8 cellular contexts compared by ENCODE assay signal in the genomic region with DNA sequence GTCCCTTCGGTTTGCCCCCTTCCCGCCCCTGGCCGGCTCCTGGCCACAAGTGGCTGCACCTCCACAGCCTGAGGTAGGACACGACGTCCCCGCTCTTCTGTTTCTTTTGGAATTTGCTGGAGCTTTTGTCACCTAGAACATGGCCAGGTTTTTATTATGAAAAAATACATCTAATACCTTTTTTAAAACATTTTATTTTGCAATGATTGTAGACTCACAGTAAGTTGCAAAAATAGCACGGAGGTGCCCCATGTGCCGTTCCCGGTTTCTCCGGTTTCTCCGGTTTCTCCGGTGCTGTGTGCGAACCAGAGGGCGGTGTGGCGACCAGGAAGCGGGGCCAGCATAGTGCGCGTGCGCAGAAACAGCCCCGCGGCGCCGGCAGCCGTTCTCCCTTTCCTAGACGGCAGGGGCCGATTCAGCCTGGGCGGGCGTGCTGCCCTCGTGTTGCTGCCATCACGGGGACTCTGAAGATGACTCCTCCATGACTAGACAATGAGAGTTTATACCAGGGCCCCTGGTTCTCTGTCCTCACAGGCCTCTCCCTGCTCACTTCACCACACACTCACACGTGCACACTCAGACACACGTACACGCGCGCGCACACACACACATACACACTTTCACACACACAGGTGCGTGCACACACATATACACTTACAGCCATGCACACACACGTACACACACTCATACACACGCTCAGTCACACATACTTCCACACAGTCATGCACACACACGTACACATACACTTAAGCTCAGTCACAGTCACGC.
DNase-seq lines count a peak whose midpoint lies in the region; ATAC-seq and TF ChIP-seq lines count a peak whose summit lies in the region.

No MANE protein-coding gene starts in this region.

- CTCF ChIA-PET in Panc1 (lab: Charles Lee), result no interaction called here

- no peak overlapping the region for H3K27ac Mint-ChIP-seq in nephron
- H3K27ac Mint-ChIP-seq in stimulated activated naive CD8-positive, alpha-beta T cell treated with anti-CD3 and anti-CD28 coated beads, Interleukin-15, Interleukin-2, amounts not matched to agents 100 ng/mL and 50 ng/mL, for 24 hours, result peak overlapping the region; percentile 85

- H3K36me3 Mint-ChIP-seq in nephron (ENCODE audit: low read depth), result no peaks in the 10 kb centered on the region
- no peaks in the 10 kb centered on the region for H3K36me3 Mint-ChIP-seq in stimulated activated naive CD8-positive, alpha-beta T cell treated with anti-CD3 and anti-CD28 coated beads, Interleukin-15, Interleukin-2, amounts not matched to agents 100 ng/mL and 50 ng/mL, for 24 hours (ENCODE audit: low read depth)

- no peaks in the 10 kb centered on the region for H3K27me3 ChIP-seq in Panc1 (ENCODE audit: control insufficient read depth, insufficient read depth, low read length)

- peak overlapping the region; percentile 37 to 66 for H3K4me3 ChIP-seq in Panc1 (ENCODE audit: low read depth in 2 of 2, low read length in 2 of 2)

- no TSS peak for BruUV-seq in Panc1 (replicated peaks; lab: Mats Ljungman, UMichigan)

- H3K4me3 Mint-ChIP-seq in nephron, result peak overlapping the region; percentile 63 to 80 (median 69)
- peak overlapping the region; percentile 83 for H3K4me3 Mint-ChIP-seq in stimulated activated naive CD8-positive, alpha-beta T cell treated with anti-CD3 and anti-CD28 coated beads, Interleukin-15, Interleukin-2, amounts not matched to agents 100 ng/mL and 50 ng/mL, for 24 hours

- peak; percentile 46 for DNase-seq in HS-27A (ENCODE audit: low read depth)
- DNase-seq in Panc1 (ENCODE audit: low read depth, low spot score), result peak; percentile 42
- DNase-seq in activated T-cell treated with anti-CD3 and anti-CD28 coated beads, Interleukin-2, amount 50 U/mL, for 48 hours, result peak; percentile 87 to 91
- DNase-seq in fibroblast of gingiva (ENCODE audit: low read depth), result peak; percentile 67
- DNase-seq in DMS79 (lab: John Stamatoyannopoulos, UW), result no peak

- H3K27me3 Mint-ChIP-seq in nephron (ENCODE audit: low read depth), result peaks cover 21% of the 10 kb centered on the region
- H3K27me3 Mint-ChIP-seq in stimulated activated naive CD8-positive, alpha-beta T cell treated with anti-CD3 and anti-CD28 coated beads, Interleukin-15, Interleukin-2, amounts not matched to agents 100 ng/mL and 50 ng/mL, for 24 hours, result no peaks in the 10 kb centered on the region

- H3K9me3 ChIP-seq in Panc1 (ENCODE audit: control insufficient read depth, insufficient read depth, low read depth, low read length), result no peaks in the 10 kb centered on the region

- H3K4me1 Mint-ChIP-seq in nephron, result peaks cover 14% of the 10 kb centered on the region
- peaks cover 34% of the 10 kb centered on the region for H3K4me1 Mint-ChIP-seq in stimulated activated naive CD8-positive, alpha-beta T cell treated with anti-CD3 and anti-CD28 coated beads, Interleukin-15, Interleukin-2, amounts not matched to agents 100 ng/mL and 50 ng/mL, for 24 hours (ENCODE audit: low read depth)

- ATAC-seq in GM18861 (IDR thresholded peaks at IDR 0.05; ENCODE audit: unreplicated experiment) (peak; percentile 48), Panc1 (peak; percentile 90)

- no peaks in the 10 kb centered on the region for H3K9me3 Mint-ChIP-seq in nephron
- no peaks in the 10 kb centered on the region for H3K9me3 Mint-ChIP-seq in stimulated activated naive CD8-positive, alpha-beta T cell treated with anti-CD3 and anti-CD28 coated beads, Interleukin-15, Interleukin-2, amounts not matched to agents 100 ng/mL and 50 ng/mL, for 24 hours

- peaks cover 3% of the 10 kb centered on the region; the same call in 1 of the 2 replicates for H3K4me1 ChIP-seq in Panc1 (ENCODE audit: control insufficient read depth, insufficient read depth, low read length)

- H3K27ac ChIP-seq in Panc1 (ENCODE audit: low read length), result peak overlapping the region; percentile 78

- TF ChIP-seq CTCF in Panc1 (IDR thresholded peaks at IDR 0.05) (no peak), nephron (IDR thresholded peaks at IDR 0.05; ENCODE audit: unreplicated experiment in 3 of 3) (no peak)

- in situ Hi-C loops in Panc1 (cut with HindIII; ENCODE audit: low pct_unique_long_range_greater_than_20kb, low sequenced_read_pairs), result no loop called here

- intact Hi-C loops in Panc1 (cut with micrococcal nuclease; ENCODE audit: unreplicated experiment), result no loop called here

- H3K36me3 ChIP-seq in Panc1 (ENCODE audit: control insufficient read depth, insufficient read depth, low read length), result no peaks in the 10 kb centered on the region

- POLR2A ChIA-PET in Panc1 (lab: Charles Lee), result no interaction called here
